Comparison of ENCODE assay signal across 9 cellular contexts in genomic region chr2:191217580-191217979, GRCh38. TPM values are rescaled to one million over a fixed set of nuclear protein-coding genes. Genes with fewer than 3 reads are reported as not detected.
DNase-seq lines count a peak whose midpoint lies in the region; TF ChIP-seq lines count a peak whose summit lies in the region.
"Had no signal": no experiment of that assay in that cellular context is flagged by ENCODE, and none has a peak within 500 bp of the region (broad histone marks: within the 10 kb centered on the region; RNA-seq: fewer than 3 reads in every experiment).

No MANE protein-coding gene starts in this region.

- TF ChIP-seq CTCF in prostate gland (IDR thresholded peaks at IDR 0.05): no peak

- H2AFZ ChIP-seq in GM23248: peak overlapping the region; percentile 26

- in situ Hi-C loops in GM23248 (cut with MboI): no loop called here

- no peaks in the 10 kb centered on the region for H4K20me1 ChIP-seq in GM23248 (ENCODE audit: insufficient read depth)

- H3K79me1 ChIP-seq in mesendoderm (ENCODE audit: low read length): no peaks in the 10 kb centered on the region

- H3K9me2 ChIP-seq in GM23248 (ENCODE audit: insufficient read depth): no peaks in the 10 kb centered on the region

- H3K4ac ChIP-seq in mesendoderm (ENCODE audit: low read depth, low read length): no peak overlapping the region

- H3K27me3 ChIP-seq in GM23248 (replicated peaks; ENCODE audit: insufficient read depth) (no peaks in the 10 kb centered on the region), mesendoderm (ENCODE audit: insufficient read depth, low read length, poor library complexity) (no peaks in the 10 kb centered on the region), prostate gland (replicated peaks; ENCODE audit: insufficient read depth) (no peaks in the 10 kb centered on the region)

- H3K79me2 ChIP-seq in GM23248 (ENCODE audit: insufficient read depth) (no peaks in the 10 kb centered on the region), mesendoderm (ENCODE audit: control insufficient read depth, insufficient read depth, low read length) (no peaks in the 10 kb centered on the region)

- H3K4me3 ChIP-seq in GM23248: no peak overlapping the region
- no peak overlapping the region for H3K4me3 ChIP-seq in mesendoderm (ENCODE audit: low read length)
- H3K4me3 ChIP-seq in prostate gland: no peak overlapping the region

- H4K8ac ChIP-seq in mesendoderm (ENCODE audit: low read depth, low read length): no peak overlapping the region

- no peaks in the 10 kb centered on the region for H3K9me3 ChIP-seq in GM23248 (ENCODE audit: low read depth)
- H3K9me3 ChIP-seq in prostate gland: no peaks in the 10 kb centered on the region

- no peak overlapping the region for H2BK5ac ChIP-seq in mesendoderm (ENCODE audit: low read length)

- H3K27ac ChIP-seq in GM23248 (peak overlapping the region; percentile 34; the same call in 1 of the 2 replicates), mesendoderm (ENCODE audit: low read depth, low read length) (no peak overlapping the region), prostate gland (no peak overlapping the region)

- peaks cover 35% of the 10 kb centered on the region for H3K4me1 ChIP-seq in GM23248 (ENCODE audit: insufficient read depth)
- no peaks in the 10 kb centered on the region for H3K4me1 ChIP-seq in mesendoderm (ENCODE audit: control insufficient read depth, low read depth, low read length)
- no peaks in the 10 kb centered on the region for H3K4me1 ChIP-seq in prostate gland (replicated peaks)

- WGBS in GM23248 (ENCODE audit: low coverage in 1 of 2, low lambda C conversion rate in 2 of 2, missing lambda C conversion rate in 2 of 2), 2 experiments: 0 to 4% methylated on average over 1 of the region's 1 CpG
- no CpG with 5 or more reads among the region's 1 CpG for WGBS in mesendoderm (ENCODE audit: extremely low coverage, insufficient coverage, low lambda C conversion rate)
- 3% methylated on average over 1 of the region's 1 CpG for WGBS in prostate gland

- no peak overlapping the region for H2AK5ac ChIP-seq in mesendoderm (ENCODE audit: low read length)

- H3K36me3 ChIP-seq in GM23248 (ENCODE audit: low read depth) (no peaks in the 10 kb centered on the region), mesendoderm (ENCODE audit: control insufficient read depth, insufficient read depth, low read length) (no peaks in the 10 kb centered on the region), prostate gland (no peaks in the 10 kb centered on the region)

- no peak overlapping the region for H4K5ac ChIP-seq in mesendoderm (ENCODE audit: low read length)

- no peak overlapping the region for H2BK120ac ChIP-seq in mesendoderm (ENCODE audit: low read depth, low read length)

- no peak overlapping the region for H3K56ac ChIP-seq in mesendoderm (ENCODE audit: low read length)

- H3K23ac ChIP-seq in mesendoderm (ENCODE audit: low read length): no peak overlapping the region

- H3K18ac ChIP-seq in mesendoderm (ENCODE audit: low read length): peak overlapping the region; percentile 30

- peak; percentile 82 for DNase-seq in GM23248
- peak; percentile 51 for DNase-seq in NCI-H226
- DNase-seq in dermis blood vessel endothelial cell: peak; percentile 42
- DNase-seq in mesendoderm: peak; percentile 89
- no peak for DNase-seq in prostate gland (ENCODE audit: low spot score)
- no peak for DNase-seq in activated CD4-positive, CD25-positive, alpha-beta regulatory T cell (lab: John Stamatoyannopoulos, UW)
- no peak for DNase-seq in NCI-H1092 treated with DMSO at 0.1 percent for 48 hours (lab: John Stamatoyannopoulos, UW)
- DNase-seq in NCI-H748 treated with DMSO at 0.1 percent for 48 hours (lab: John Stamatoyannopoulos, UW): no peak
- DNase-seq: NCI-H187 had no signal

- no peak for TF ChIP-seq POLR2A in prostate gland (IDR thresholded peaks at IDR 0.05)

- intact Hi-C loops in prostate gland (cut with DNase I): no loop called here

- H2BK15ac ChIP-seq in mesendoderm (replicated peaks; ENCODE audit: low read depth): no peak overlapping the region

- peaks cover 8% of the 10 kb centered on the region; the same call in 1 of the 2 replicates for H3F3A ChIP-seq in GM23248 (ENCODE audit: insufficient read depth)

- H3K9ac ChIP-seq in GM23248: no peak overlapping the region
- no peak overlapping the region for H3K9ac ChIP-seq in mesendoderm (ENCODE audit: low read length)

- H3K4me2 ChIP-seq in GM23248 (ENCODE audit: unreplicated experiment): peak overlapping the region; percentile 36
- no peak overlapping the region for H3K4me2 ChIP-seq in mesendoderm (ENCODE audit: low read length)

RNA-seq across cellular contexts. Expression of gene MYO1B, which starts 27.6 kb away (rescaled TPM):
- total RNA-seq in GM23248 (2014; rRNA removed; shearing (Covaris generic)): 197 and 211 TPM in 2 replicates
- polyA plus RNA-seq in GM23248 (2016; fragmentation: Nextera tagmentation; extraction: Ambion mirVana): 120 and 126 TPM in 2 replicates
- total RNA-seq in dermis blood vessel endothelial cell (131 and 133 TPM in 2 replicates), prostate gland (10 to 100 TPM; 22.4 to 38.3 TPM)
- 35.0 TPM for polyA plus RNA-seq in mesendoderm (2013, experiment 1 of 2)
- 35.1 TPM for polyA plus RNA-seq in mesendoderm (2013, experiment 2 of 2)

Comparison
In these comparisons a context has a peak if more than half of its experiments do, and no peak if none do; other contexts are left out.
1. DNase-seq: peak in GM23248 (single experiment), NCI-H226 (single experiment), dermis blood vessel endothelial cell (single experiment) and mesendoderm (single experiment); none in prostate gland (single experiment), activated CD4-positive, CD25-positive, alpha-beta regulatory T cell (0 of 4), NCI-H1092 treated with DMSO at 0.1 percent for 48 hours (single experiment) and NCI-H748 treated with DMSO at 0.1 percent for 48 hours (single experiment).